In genomic region chr4:44583393-44583792, GRCh38 we compare ENCODE assay signal across 11 cellular contexts.
DNase-seq lines count a peak whose midpoint lies in the region; ATAC-seq and TF ChIP-seq lines count a peak whose summit lies in the region.
"Had no signal": no experiment of that assay in that cellular context is flagged by ENCODE, and none has a peak within 500 bp of the region (broad histone marks: within the 10 kb centered on the region; RNA-seq: fewer than 3 reads in every experiment).

No MANE protein-coding gene starts in this region.

- no peak overlapping the region for H2BK5ac ChIP-seq in neuronal stem cell (ENCODE audit: low read length)

- H3K9me2 ChIP-seq in DOHH2 (replicated peaks; ENCODE audit: control insufficient read depth, low read length): no peaks in the 10 kb centered on the region

- no peak overlapping the region for H4K8ac ChIP-seq in neuronal stem cell (ENCODE audit: low read depth, low read length)

- no peak overlapping the region for H3K23ac ChIP-seq in neuronal stem cell (ENCODE audit: low read depth, low read length, poor library complexity)

- H3K4ac ChIP-seq in neuronal stem cell (ENCODE audit: low read length): no peak overlapping the region

- H3K9me3 ChIP-seq in DOHH2 (ENCODE audit: control insufficient read depth, insufficient read depth, low read length) (no peaks in the 10 kb centered on the region), neuronal stem cell (replicated peaks in 1 of 2; ENCODE audit: control insufficient read depth in 2 of 2, insufficient read depth in 1 of 2, low read depth in 1 of 2, low read length in 2 of 2) (no peaks in the 10 kb centered on the region), colonic mucosa (no peaks in the 10 kb centered on the region)

- intact Hi-C loops in colonic mucosa (cut with DNase I): no loop called here

- no peak overlapping the region for H3K18ac ChIP-seq in neuronal stem cell (ENCODE audit: low read length)

- H2BK15ac ChIP-seq in neuronal stem cell (ENCODE audit: low read length): no peak overlapping the region

- H2BK12ac ChIP-seq in neuronal stem cell (ENCODE audit: low read length): no peak overlapping the region

- H3K4me2 ChIP-seq in DOHH2 (ENCODE audit: low read length) (no peak overlapping the region), neuronal stem cell (ENCODE audit: insufficient read depth, low read length, poor library complexity, severe bottlenecking) (no peak overlapping the region)

- no peak overlapping the region for H2BK120ac ChIP-seq in neuronal stem cell (ENCODE audit: low read depth, low read length)

- H3K27me3 ChIP-seq in DOHH2 (ENCODE audit: control insufficient read depth, low read length) (no peaks in the 10 kb centered on the region), neuronal stem cell (ENCODE audit: control insufficient read depth in 3 of 3, insufficient read depth in 3 of 3, low read depth in 1 of 3, low read length in 3 of 3) (no peaks in the 10 kb centered on the region), colonic mucosa (no peaks in the 10 kb centered on the region)

- no CpG with 5 or more reads among the region's 3 CpGs for WGBS in neuronal stem cell (ENCODE audit: extremely low coverage in 2 of 2, insufficient read length in 2 of 2, insufficient replicate concordance in 1 of 2), 2 donors

- no peak overlapping the region for H3K27ac ChIP-seq in DOHH2 (ENCODE audit: low read depth, low read length)
- no peak overlapping the region for H3K27ac ChIP-seq in neuronal stem cell (replicated peaks; ENCODE audit: low read length)
- H3K27ac ChIP-seq in colonic mucosa: no peak overlapping the region

- peak; percentile 45 for ATAC-seq in GM18907 (IDR thresholded peaks at IDR 0.05; ENCODE audit: unreplicated experiment)

- H3F3A ChIP-seq in DOHH2 (ENCODE audit: control insufficient read depth, insufficient read depth): no peaks in the 10 kb centered on the region

- H3K4me3 ChIP-seq in DOHH2 (ENCODE audit: low read length) (no peak overlapping the region), fibroblast of pulmonary artery (replicated peaks; ENCODE audit: low read depth, low read length) (no peak overlapping the region), neuronal stem cell (ENCODE audit: low read length in 2 of 2) (no peak overlapping the region), colonic mucosa (no peak overlapping the region)

- H3K9ac ChIP-seq in neuronal stem cell (ENCODE audit: low read depth, low read length, poor library complexity): no peak overlapping the region
- no peak overlapping the region for H3K9ac ChIP-seq in colonic mucosa (ENCODE audit: low read depth in 2 of 2, low read length in 2 of 2)

- no peak overlapping the region for H3K14ac ChIP-seq in neuronal stem cell (ENCODE audit: low read length)

- no peaks in the 10 kb centered on the region for H4K20me1 ChIP-seq in DOHH2 (ENCODE audit: control insufficient read depth, insufficient read depth, low read depth, low read length)

- H2AK5ac ChIP-seq in neuronal stem cell (ENCODE audit: low read depth, low read length): no peak overlapping the region

- H4K91ac ChIP-seq in neuronal stem cell (ENCODE audit: low read depth, low read length, poor library complexity): no peak overlapping the region

- TF ChIP-seq CTCF in DOHH2 (IDR thresholded peaks at IDR 0.05; ENCODE audit: low read depth, low read length, poor library complexity, severe bottlenecking) (peak; percentile 44), fibroblast of pulmonary artery (IDR thresholded peaks at IDR 0.05; ENCODE audit: low read length, missing control alignments) (peak; percentile 45), colonic mucosa (IDR thresholded peaks at IDR 0.05) (no peak)

- H3K4me1 ChIP-seq in DOHH2 (ENCODE audit: control insufficient read depth, low read length): no peaks in the 10 kb centered on the region
- no peaks in the 10 kb centered on the region for H3K4me1 ChIP-seq in neuronal stem cell (ENCODE audit: control insufficient read depth in 2 of 2, insufficient read depth in 1 of 2, low read depth in 1 of 2, low read length in 2 of 2)
- H3K4me1 ChIP-seq in colonic mucosa: no peaks in the 10 kb centered on the region

- no peaks in the 10 kb centered on the region for H3K79me2 ChIP-seq in DOHH2 (ENCODE audit: control insufficient read depth, low read length)

- H3K79me1 ChIP-seq in neuronal stem cell (ENCODE audit: low read depth, low read length): no peaks in the 10 kb centered on the region

- H3K36me3 ChIP-seq in DOHH2 (ENCODE audit: control insufficient read depth, low read length) (no peaks in the 10 kb centered on the region), neuronal stem cell (replicated peaks in 1 of 2; ENCODE audit: control insufficient read depth in 2 of 2, insufficient read depth in 2 of 2, low read length in 2 of 2) (no peaks in the 10 kb centered on the region), colonic mucosa (no peaks in the 10 kb centered on the region)

- DNase-seq in NCI-H526 treated with DMSO at 0.1 percent for 48 hours (lab: John Stamatoyannopoulos, UW) (peak; percentile 1), fibroblast of pulmonary artery (ENCODE audit: low read depth) (peak; percentile 23), NOMO-1 (lab: John Stamatoyannopoulos, UW; ENCODE audit: unreplicated experiment in 2 of 2) (no peak), NCI-H345 treated with DMSO at 0.1 percent for 48 hours (lab: John Stamatoyannopoulos, UW; ENCODE audit: unreplicated experiment) (no peak), neuronal stem cell (ENCODE audit: low spot score) (no peak), colonic mucosa (no peak)
- DNase-seq: anterior cingulate cortex; NCI-H510A treated with DMSO at 0.1 percent for 48 hours; stimulated activated CD8-positive, alpha-beta memory T cell treated with anti-CD3 and anti-CD28 coated beads, Interleukin-4, amount 100 ng/mL, for 48 hours had no signal

- no peak overlapping the region for H2AFZ ChIP-seq in neuronal stem cell (ENCODE audit: low read length)

Comparison
In these comparisons a context has a peak if more than half of its experiments do, and no peak if none do; other contexts are left out.
1. DNase-seq: peak in NCI-H526 treated with DMSO at 0.1 percent for 48 hours (single experiment) and fibroblast of pulmonary artery (single experiment); none in NOMO-1 (0 of 2), NCI-H345 treated with DMSO at 0.1 percent for 48 hours (single experiment), neuronal stem cell (single experiment) and colonic mucosa (single experiment).